In the genomic region with DNA sequence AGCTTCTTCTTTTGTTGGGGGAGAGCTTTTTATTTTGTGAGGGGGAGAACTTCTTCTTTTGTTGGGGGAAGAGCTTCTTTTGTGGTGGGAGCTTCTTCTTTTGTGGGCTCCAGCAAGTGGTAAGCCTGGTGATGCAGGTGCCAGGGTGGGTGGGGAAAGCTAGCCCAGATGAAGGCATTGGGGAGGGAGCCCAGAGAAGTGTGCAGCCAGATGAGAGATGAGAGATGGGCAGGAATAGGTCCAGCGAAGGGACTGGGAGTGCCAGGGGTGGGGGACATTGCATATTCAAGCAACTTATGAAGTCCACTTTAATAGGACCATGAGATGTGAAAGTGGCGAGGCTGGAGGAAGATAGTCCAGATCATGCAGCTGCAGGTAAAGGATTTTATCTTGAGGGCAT, we compare ENCODE assay signal across 29 cellular contexts. TPM values are rescaled to one million over a fixed set of nuclear protein-coding genes. Genes with fewer than 3 reads are reported as not detected.
"Had no signal": no experiment of that assay in that cellular context is flagged by ENCODE, and none has a peak within 500 bp of the region (broad histone marks: within the 10 kb centered on the region; RNA-seq: fewer than 3 reads in every experiment).

No MANE protein-coding gene starts in this region.

- H3K27me3 ChIP-seq: breast epithelium, left lung had no signal

- H3K4me1 ChIP-seq: breast epithelium, left lung, lower lobe of right lung, neural progenitor cell, parathyroid adenoma, psoas muscle, tibial artery had no signal

- H3K27ac ChIP-seq: breast epithelium, left lung, lower lobe of right lung, neural progenitor cell, parathyroid adenoma, psoas muscle, tibial artery had no signal

- H3K79me2 ChIP-seq: parathyroid adenoma had no signal

- H3K27ac Mint-ChIP-seq: activated CD8-positive, alpha-beta memory T cell treated with anti-CD3 and anti-CD28 coated beads, Interleukin-2, amount 10 ng/mL, durations not matched to agents 7 days and 5 days; activated CD8-positive, alpha-beta T cell treated with anti-CD3 and anti-CD28 coated beads, Interleukin-2, amount 10 ng/mL, durations not matched to agents 7 days and 5 days; activated naive CD4-positive, alpha-beta T cell treated with anti-CD3 and anti-CD28 coated beads, Interleukin-2, amount 50 U/mL, for 24 hours; activated naive CD8-positive, alpha-beta T cell treated with anti-CD3 and anti-CD28 coated beads, Interleukin-2, amount 50 U/mL, for 24 hours; activated T-helper 2 cell treated with anti-CD3 and anti-CD28 coated beads, Interferon-gamma antibody, Interleukin-2, Interleukin-4, amounts not matched to agents 10 μg/mL and 5 μg/mL and 100 μg/mL, durations not matched to agents 14 hours and 24 hours and 36 hours; endodermal cell; natural killer cell; neural progenitor cell; stimulated activated memory B cell treated with anti-CD40 and anti-IgM and Interleukin-4, amounts not matched to agents 10 μg/mL and 1 μg/mL and 100 μg/mL, for 72 hours; stimulated activated naive CD8-positive, alpha-beta T cell treated with anti-CD3 and anti-CD28 coated beads, Interleukin-15, amount 100 ng/mL, for 72 hours; WTC11 had no signal

- H3K36me3 ChIP-seq: breast epithelium, left lung, lower lobe of right lung, neural progenitor cell, tibial artery had no signal

- ATAC-seq: activated CD8-positive, alpha-beta memory T cell treated with anti-CD3 and anti-CD28 coated beads, Interleukin-2, amount 10 ng/mL, durations not matched to agents 7 days and 5 days; activated CD8-positive, alpha-beta T cell treated with anti-CD3 and anti-CD28 coated beads, Interleukin-2, amount 10 ng/mL, durations not matched to agents 7 days and 5 days; activated naive CD8-positive, alpha-beta T cell treated with anti-CD3 and anti-CD28 coated beads, Interleukin-2, amount 50 U/mL, for 24 hours; esophagus mucosa; left lung; lower lobe of right lung; natural killer cell; psoas muscle; stimulated activated memory B cell treated with anti-CD40 and anti-IgM and Interleukin-4, amounts not matched to agents 10 μg/mL and 1 μg/mL and 100 μg/mL, for 72 hours; stimulated activated naive CD8-positive, alpha-beta T cell treated with anti-CD3 and anti-CD28 coated beads, Interleukin-15, amount 100 ng/mL, for 72 hours; WTC11 had no signal

- H3K36me3 Mint-ChIP-seq: activated CD8-positive, alpha-beta memory T cell treated with anti-CD3 and anti-CD28 coated beads, Interleukin-2, amount 10 ng/mL, durations not matched to agents 7 days and 5 days; activated naive CD4-positive, alpha-beta T cell treated with anti-CD3 and anti-CD28 coated beads, Interleukin-2, amount 50 U/mL, for 24 hours; natural killer cell; neural progenitor cell; stimulated activated memory B cell treated with anti-CD40 and anti-IgM and Interleukin-4, amounts not matched to agents 10 μg/mL and 1 μg/mL and 100 μg/mL, for 72 hours; WTC11 had no signal

- H3K9ac ChIP-seq: neural progenitor cell, parathyroid adenoma had no signal

- H3K4me2 ChIP-seq: neural progenitor cell, smooth muscle cell had no signal

- H3K9me3 ChIP-seq: breast epithelium, left lung, lower lobe of right lung, psoas muscle, tibial artery had no signal

- H2AFZ ChIP-seq: neural progenitor cell, parathyroid adenoma had no signal

- H3K4me3 ChIP-seq: breast epithelium, left lung, lower lobe of right lung, neural progenitor cell, psoas muscle, smooth muscle cell, tibial artery had no signal

- H3K4me1 Mint-ChIP-seq: activated CD8-positive, alpha-beta memory T cell treated with anti-CD3 and anti-CD28 coated beads, Interleukin-2, amount 10 ng/mL, durations not matched to agents 7 days and 5 days; activated naive CD4-positive, alpha-beta T cell treated with anti-CD3 and anti-CD28 coated beads, Interleukin-2, amount 50 U/mL, for 24 hours; activated naive CD8-positive, alpha-beta T cell treated with anti-CD3 and anti-CD28 coated beads, Interleukin-2, amount 50 U/mL, for 24 hours; natural killer cell; neural progenitor cell; stimulated activated memory B cell treated with anti-CD40 and anti-IgM and Interleukin-4, amounts not matched to agents 10 μg/mL and 1 μg/mL and 100 μg/mL, for 72 hours; stimulated activated naive CD8-positive, alpha-beta T cell treated with anti-CD3 and anti-CD28 coated beads, Interleukin-15, amount 100 ng/mL, for 72 hours had no signal

- H3K9me3 Mint-ChIP-seq: activated naive CD4-positive, alpha-beta T cell treated with anti-CD3 and anti-CD28 coated beads, Interleukin-2, amount 50 U/mL, for 24 hours; activated naive CD8-positive, alpha-beta T cell treated with anti-CD3 and anti-CD28 coated beads, Interleukin-2, amount 50 U/mL, for 24 hours; activated T-helper 2 cell treated with anti-CD3 and anti-CD28 coated beads, Interferon-gamma antibody, Interleukin-2, Interleukin-4, amounts not matched to agents 10 μg/mL and 5 μg/mL and 100 μg/mL, durations not matched to agents 14 hours and 24 hours and 36 hours; endodermal cell; natural killer cell; WTC11 had no signal

- H3K4me3 Mint-ChIP-seq: activated CD8-positive, alpha-beta memory T cell treated with anti-CD3 and anti-CD28 coated beads, Interleukin-2, amount 10 ng/mL, durations not matched to agents 7 days and 5 days; activated CD8-positive, alpha-beta T cell treated with anti-CD3 and anti-CD28 coated beads, Interleukin-2, amount 10 ng/mL, durations not matched to agents 7 days and 5 days; activated naive CD4-positive, alpha-beta T cell treated with anti-CD3 and anti-CD28 coated beads, Interleukin-2, amount 50 U/mL, for 24 hours; activated naive CD8-positive, alpha-beta T cell treated with anti-CD3 and anti-CD28 coated beads, Interleukin-2, amount 50 U/mL, for 24 hours; endodermal cell; natural killer cell; neural progenitor cell; stimulated activated memory B cell treated with anti-CD40 and anti-IgM and Interleukin-4, amounts not matched to agents 10 μg/mL and 1 μg/mL and 100 μg/mL, for 72 hours; stimulated activated naive CD8-positive, alpha-beta T cell treated with anti-CD3 and anti-CD28 coated beads, Interleukin-15, amount 100 ng/mL, for 72 hours; WTC11 had no signal

- DNase-seq: activated CD4-positive, alpha-beta T cell treated with anti-CD3 and anti-CD28 coated beads for 1 hour; activated CD8-positive, alpha-beta memory T cell treated with anti-CD3 and anti-CD28 coated beads, Interleukin-2, amount 10 ng/mL, durations not matched to agents 7 days and 5 days; activated CD8-positive, alpha-beta T cell treated with anti-CD3 and anti-CD28 coated beads, Interleukin-2, amount 10 ng/mL, durations not matched to agents 7 days and 5 days; activated naive CD8-positive, alpha-beta T cell treated with anti-CD3 and anti-CD28 coated beads, Interleukin-2, amount 50 U/mL, for 24 hours; activated T-cell treated with anti-CD3 and anti-CD28 coated beads, Interleukin-2, amount 50 U/mL, for 48 hours; amygdala; central memory CD4-positive, alpha-beta T cell; foreskin melanocyte; left lung; lower lobe of right lung; mesendoderm; natural killer cell; occipital lobe; psoas muscle; stimulated activated CD4-positive, alpha-beta T cell treated with anti-CD3 and anti-CD28 coated beads, Interleukin-1b, Interleukin-23, amount 100 ng/mL, for 48 hours; stimulated activated CD4-positive, alpha-beta T cell treated with anti-CD3 and anti-CD28 coated beads, Interleukin-4, amount 100 ng/mL, for 4 hours; stimulated activated CD8-positive, alpha-beta memory T cell treated with anti-CD3 and anti-CD28 coated beads, Interleukin-4, amount 100 ng/mL, for 48 hours; stimulated activated naive CD8-positive, alpha-beta T cell treated with anti-CD3 and anti-CD28 coated beads, Interleukin-15, amount 100 ng/mL, for 72 hours; tibial artery had no signal

RNA-seq across cellular contexts. Expression of gene ADRA2A, which starts 9.8 kb away (rescaled TPM):
- total RNA-seq: activated CD8-positive, alpha-beta memory T cell treated with anti-CD3 and anti-CD28 coated beads, Interleukin-2, amount 10 ng/mL, durations not matched to agents 7 days and 5 days; activated CD8-positive, alpha-beta T cell treated with anti-CD3 and anti-CD28 coated beads, Interleukin-2, amount 10 ng/mL, durations not matched to agents 7 days and 5 days; activated T-helper 2 cell treated with anti-CD3 and anti-CD28 coated beads, Interferon-gamma antibody, Interleukin-2, Interleukin-4, amounts not matched to agents 10 μg/mL and 5 μg/mL and 100 μg/mL, durations not matched to agents 14 hours and 24 hours and 36 hours had no signal
